In the genomic region with DNA sequence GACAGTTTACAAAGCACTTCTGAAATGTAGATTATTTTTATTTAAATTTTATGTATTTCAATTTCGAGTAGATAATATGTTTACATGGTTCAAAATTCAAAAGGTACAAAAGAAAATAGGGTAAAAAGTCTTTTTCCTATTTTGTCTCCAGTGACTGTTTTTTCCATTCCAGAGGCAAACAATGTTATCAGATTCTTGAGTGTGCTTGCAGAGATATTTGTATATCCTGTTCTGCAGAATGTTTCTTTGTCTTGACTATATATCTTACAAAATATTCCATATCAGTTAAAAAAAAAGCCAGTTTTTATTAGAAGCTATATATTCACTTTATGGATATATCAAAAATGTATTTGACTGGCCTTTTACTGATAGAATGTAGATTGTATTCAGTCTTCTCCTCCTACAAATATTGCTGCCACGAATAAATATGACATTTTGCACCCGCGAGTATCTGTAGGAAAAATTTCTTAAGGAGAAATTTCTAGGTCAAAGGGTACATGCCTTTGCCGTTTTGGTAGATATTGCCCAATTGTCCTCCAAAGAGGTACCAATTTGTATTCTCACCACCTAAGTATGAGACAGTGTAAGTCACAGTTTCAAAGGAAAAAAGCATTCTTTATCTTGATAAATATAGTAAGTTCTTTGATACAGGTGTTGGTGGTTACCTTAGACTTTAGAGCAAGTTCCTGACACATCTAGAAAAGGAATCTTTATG, we compare ENCODE assay signal across 23 cellular contexts. TPM values are rescaled to one million over a fixed set of nuclear protein-coding genes. Genes with fewer than 3 reads are reported as not detected.
DNase-seq lines count a peak whose midpoint lies in the region; ATAC-seq and TF ChIP-seq lines count a peak whose summit lies in the region.
"Had no signal": no experiment of that assay in that cellular context is flagged by ENCODE, and none has a peak within 500 bp of the region (broad histone marks: within the 10 kb centered on the region; RNA-seq: fewer than 3 reads in every experiment).

No MANE protein-coding gene starts in this region.

- WGBS in heart right ventricle, 2 donors = 44 to 59% methylated on average over 5 of the region's 5 CpGs

- peaks cover 3% of the 10 kb centered on the region for H3K36me3 Mint-ChIP-seq in T-helper 2 cell treated with Interferon-gamma antibody and Interleukin-4, amounts not matched to agents 5 μg/mL and 100 μg/mL, for 36 hours (ENCODE audit: low read depth)
- no peaks in the 10 kb centered on the region for H3K36me3 Mint-ChIP-seq in endothelial cell (ENCODE audit: low read depth, unreplicated experiment)

- H3K27me3 ChIP-seq in heart right ventricle = no peaks in the 10 kb centered on the region
- H3K27me3 ChIP-seq in subcutaneous abdominal adipose tissue (ENCODE audit: control insufficient read depth in 5 of 5, insufficient read depth in 4 of 5, low read length in 5 of 5) = no peaks in the 10 kb centered on the region
- H3K27me3 ChIP-seq: ascending aorta, esophagus muscularis mucosa, gastroesophageal sphincter, tibial nerve had no signal

- ATAC-seq in heart right ventricle (no peak), left ventricle myocardium superior (no peak), GM18520 (IDR thresholded peaks at IDR 0.05; ENCODE audit: unreplicated experiment) (no peak), HG02571 (IDR thresholded peaks at IDR 0.05; ENCODE audit: unreplicated experiment) (no peak)
- ATAC-seq: gastroesophageal sphincter, HepG2 had no signal

- peak overlapping the region in 1 of 5 donors; percentile 39 for H3K9ac ChIP-seq in subcutaneous abdominal adipose tissue (ENCODE audit: low read length in 5 of 5)
- H3K9ac ChIP-seq: GM23248 had no signal

- peak overlapping the region; percentile 41 for H3K4me3 Mint-ChIP-seq in T-helper 2 cell treated with Interferon-gamma antibody and Interleukin-4, amounts not matched to agents 5 μg/mL and 100 μg/mL, for 36 hours
- no peak overlapping the region for H3K4me3 Mint-ChIP-seq in endothelial cell (ENCODE audit: unreplicated experiment)
- H3K4me3 Mint-ChIP-seq: nephron progenitor cell had no signal

- peaks cover 42% of the 10 kb centered on the region for H3K4me1 Mint-ChIP-seq in T-helper 2 cell treated with Interferon-gamma antibody and Interleukin-4, amounts not matched to agents 5 μg/mL and 100 μg/mL, for 36 hours (ENCODE audit: low read depth)
- peaks cover 26% of the 10 kb centered on the region for H3K4me1 Mint-ChIP-seq in endothelial cell (ENCODE audit: unreplicated experiment)
- H3K4me1 Mint-ChIP-seq: nephron progenitor cell had no signal

- H3K9me3 Mint-ChIP-seq in T-helper 2 cell treated with Interferon-gamma antibody and Interleukin-4, amounts not matched to agents 5 μg/mL and 100 μg/mL, for 36 hours = no peaks in the 10 kb centered on the region
- no peaks in the 10 kb centered on the region for H3K9me3 Mint-ChIP-seq in endothelial cell (ENCODE audit: unreplicated experiment)
- H3K9me3 Mint-ChIP-seq: activated T-helper 2 cell treated with anti-CD3 and anti-CD28 coated beads, Interferon-gamma antibody, Interleukin-2, Interleukin-4, amounts not matched to agents 10 μg/mL and 5 μg/mL and 100 μg/mL, durations not matched to agents 14 hours and 24 hours and 36 hours; nephron progenitor cell had no signal

- H3K27ac ChIP-seq in heart right ventricle = peak overlapping the region in 6 of 10 donors; percentile 41 to 66 (median 58)
- no peak overlapping the region for H3K27ac ChIP-seq in subcutaneous abdominal adipose tissue (ENCODE audit: low read depth, low read length)
- H3K27ac ChIP-seq: ascending aorta, esophagus muscularis mucosa, gastroesophageal sphincter, GM23248, tibial nerve had no signal

- H3K4me3 ChIP-seq in heart right ventricle (peak overlapping the region in 1 of 10 donors; percentile 32), subcutaneous abdominal adipose tissue (ENCODE audit: low read depth in 1 of 5, low read length in 5 of 5) (peak overlapping the region in 4 of 5 donors; percentile 7 to 44 (median 24))
- H3K4me3 ChIP-seq: ascending aorta, esophagus muscularis mucosa, gastroesophageal sphincter, GM23248, tibial nerve had no signal

- H3K4me1 ChIP-seq in heart right ventricle (peaks cover 0 to 61% (median 39%) of the 10 kb centered on the region in 9 donors), subcutaneous abdominal adipose tissue (ENCODE audit: control insufficient read depth in 5 of 5, insufficient read depth in 5 of 5, low read length in 5 of 5) (peaks cover 0 to 60% (median 17%) of the 10 kb centered on the region in 5 donors)
- H3K4me1 ChIP-seq: ascending aorta, gastroesophageal sphincter had no signal

- TF ChIP-seq CTCF in heart right ventricle (IDR thresholded peaks at IDR 0.05) (no peak), endothelial cell (IDR thresholded peaks at IDR 0.05; ENCODE audit: unreplicated experiment) (no peak)

- DNase-seq in heart right ventricle (no peak), left ventricle myocardium superior (no peak), endothelial cell (ENCODE audit: low spot score) (no peak), MV-4-11 (lab: John Stamatoyannopoulos, UW) (no peak)
- no peak for DNase-seq in T-helper 2 cell treated with Interferon-gamma antibody and Interleukin-4, amounts not matched to agents 5 μg/mL and 100 μg/mL, for 36 hours (ENCODE audit: low spot score)
- DNase-seq: cerebellar nuclear complex, DMS79 treated with DMSO at 0.1 percent for 48 hours, GM23248, kidney glomerular epithelial cell, mesenchymal stem cell, NCI-H1436, NCI-H526 treated with DMSO at 0.1 percent for 48 hours, nephron progenitor cell had no signal

- H3K9me3 ChIP-seq in heart right ventricle = no peaks in the 10 kb centered on the region
- H3K9me3 ChIP-seq in subcutaneous abdominal adipose tissue (ENCODE audit: control insufficient read depth in 5 of 5, low read length in 5 of 5) = no peaks in the 10 kb centered on the region
- H3K9me3 ChIP-seq: ascending aorta, esophagus muscularis mucosa, gastroesophageal sphincter, tibial nerve had no signal

- intact Hi-C loops in heart right ventricle (cut with DNase I) (loop anchor here in 1 of 10 donors (2.0 to 5.0 kb wide), 2 partner anchors 41 to 46 kb away; no protein-coding TSS in a partner anchor), left ventricle myocardium superior (cut with micrococcal nuclease) (no loop called here)

- no peak overlapping the region for H3K27ac Mint-ChIP-seq in T-helper 2 cell treated with Interferon-gamma antibody and Interleukin-4, amounts not matched to agents 5 μg/mL and 100 μg/mL, for 36 hours
- H3K27ac Mint-ChIP-seq in endothelial cell (ENCODE audit: unreplicated experiment) = peak overlapping the region; percentile 82
- H3K27ac Mint-ChIP-seq: activated T-helper 2 cell treated with anti-CD3 and anti-CD28 coated beads, Interferon-gamma antibody, Interleukin-2, Interleukin-4, amounts not matched to agents 10 μg/mL and 5 μg/mL and 100 μg/mL, durations not matched to agents 14 hours and 24 hours and 36 hours; nephron progenitor cell had no signal

- H3K27me3 Mint-ChIP-seq in T-helper 2 cell treated with Interferon-gamma antibody and Interleukin-4, amounts not matched to agents 5 μg/mL and 100 μg/mL, for 36 hours (ENCODE audit: low read depth) = peaks cover 7% of the 10 kb centered on the region
- H3K27me3 Mint-ChIP-seq in endothelial cell (ENCODE audit: unreplicated experiment) = peaks cover 1% of the 10 kb centered on the region

- H3K36me3 ChIP-seq in heart right ventricle = no peaks in the 10 kb centered on the region
- peaks cover 0 to 2% (median 0%) of the 10 kb centered on the region in 5 donors for H3K36me3 ChIP-seq in subcutaneous abdominal adipose tissue (ENCODE audit: control insufficient read depth in 5 of 5, insufficient read depth in 5 of 5, low read length in 5 of 5)
- H3K36me3 ChIP-seq: ascending aorta, esophagus muscularis mucosa, gastroesophageal sphincter, tibial nerve had no signal

RNA-seq across cellular contexts. Expression of a gene that starts 2.2 kb away (rescaled TPM):
- total RNA-seq in heart right ventricle (1 to 10 TPM; 1.7 to 9.2 (median 4.2) TPM), left ventricle myocardium superior (5.6 TPM), endothelial cell (ENCODE audit: unreplicated experiment) (2.1 TPM)
- polyA plus RNA-seq in heart right ventricle = 1 to 10 TPM; 1.8 to 3.3 TPM
- total RNA-seq: GM23248, M059J had no signal

RNA-seq across cellular contexts. Expression of a gene that starts 42.1 kb away (rescaled TPM):
- 100 to 1,000 TPM in 7 of 10 donors, 10 to 100 TPM in 3; 85.5 to 133 (median 104) TPM for total RNA-seq in heart right ventricle
- 10 to 100 TPM; 67.1 to 68.7 TPM for polyA plus RNA-seq in heart right ventricle
- total RNA-seq in left ventricle myocardium superior = 87.5 TPM
- 186 TPM for total RNA-seq in endothelial cell (ENCODE audit: unreplicated experiment)
